1 cellular context compared by ENCODE assay signal in the genomic region with DNA sequence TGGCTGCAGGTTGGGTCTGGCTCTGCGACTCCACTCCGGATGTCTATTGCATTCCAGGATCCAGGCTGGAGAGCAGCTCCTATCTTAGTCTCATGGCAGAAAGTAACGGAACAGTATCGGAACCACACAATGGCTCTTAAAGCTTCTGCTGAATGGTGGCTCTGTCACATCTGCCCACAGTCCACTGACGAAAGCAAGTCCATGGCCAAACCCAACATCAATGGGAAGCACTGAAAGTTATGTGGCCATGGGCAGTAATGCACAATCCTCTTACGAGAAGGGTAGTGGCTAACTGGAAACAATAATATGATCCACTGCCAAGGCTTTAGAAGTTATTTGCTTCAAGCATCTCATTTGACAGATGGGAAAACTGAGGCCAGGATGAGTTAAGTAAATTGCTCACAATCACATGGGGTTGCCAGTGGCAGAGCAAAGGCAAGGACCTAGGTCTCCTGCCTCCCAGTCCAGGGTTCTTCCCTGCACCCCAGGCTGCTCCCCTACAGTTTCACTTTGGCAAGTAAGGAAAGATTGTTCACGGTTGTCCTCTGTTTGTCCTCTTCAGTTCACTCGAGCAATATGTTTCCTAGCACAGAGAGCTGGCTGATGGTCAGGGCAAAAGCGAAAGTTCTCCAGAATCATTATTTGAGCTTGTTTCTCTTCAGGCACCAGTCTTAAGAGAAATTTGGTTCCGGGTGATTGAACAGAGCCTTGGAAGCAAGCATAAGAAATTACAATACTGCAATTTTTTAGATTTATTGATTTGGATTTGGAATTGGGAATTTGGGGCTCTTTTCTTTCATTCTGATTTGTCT.
TF ChIP-seq lines count a peak whose summit lies in the region.

No MANE protein-coding gene starts in this region.

TF ChIP-seq in HepG2, 621 proteins besides CTCF, POLR2A, EP300 and RAD21:
- TF ChIP-seq, protein P1, sequence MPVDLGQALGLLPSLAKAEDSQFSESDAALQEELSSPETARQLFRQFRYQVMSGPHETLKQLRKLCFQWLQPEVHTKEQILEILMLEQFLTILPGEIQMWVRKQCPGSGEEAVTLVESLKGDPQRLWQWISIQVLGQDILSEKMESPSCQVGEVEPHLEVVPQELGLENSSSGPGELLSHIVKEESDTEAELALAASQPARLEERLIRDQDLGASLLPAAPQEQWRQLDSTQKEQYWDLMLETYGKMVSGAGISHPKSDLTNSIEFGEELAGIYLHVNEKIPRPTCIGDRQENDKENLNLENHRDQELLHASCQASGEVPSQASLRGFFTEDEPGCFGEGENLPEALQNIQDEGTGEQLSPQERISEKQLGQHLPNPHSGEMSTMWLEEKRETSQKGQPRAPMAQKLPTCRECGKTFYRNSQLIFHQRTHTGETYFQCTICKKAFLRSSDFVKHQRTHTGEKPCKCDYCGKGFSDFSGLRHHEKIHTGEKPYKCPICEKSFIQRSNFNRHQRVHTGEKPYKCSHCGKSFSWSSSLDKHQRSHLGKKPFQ (CRISPR knock-in tag; IDR thresholded peaks at IDR 0.05; ENCODE audit: insufficient replicate concordance) = no peak
- no peak for TF ChIP-seq ZNF674 (CRISPR knock-in tag; IDR thresholded peaks at IDR 0.05; ENCODE audit: low read depth)
- no peak for TF ChIP-seq ZNF362 (CRISPR knock-in tag; IDR thresholded peaks at IDR 0.05; ENCODE audit: borderline replicate concordance)
- peak; percentile 52 for TF ChIP-seq ZNF629 (CRISPR knock-in tag; conservative IDR thresholded peaks at IDR 0.05)
